Comparison of ENCODE assay signal across 9 cellular contexts in the genomic region with DNA sequence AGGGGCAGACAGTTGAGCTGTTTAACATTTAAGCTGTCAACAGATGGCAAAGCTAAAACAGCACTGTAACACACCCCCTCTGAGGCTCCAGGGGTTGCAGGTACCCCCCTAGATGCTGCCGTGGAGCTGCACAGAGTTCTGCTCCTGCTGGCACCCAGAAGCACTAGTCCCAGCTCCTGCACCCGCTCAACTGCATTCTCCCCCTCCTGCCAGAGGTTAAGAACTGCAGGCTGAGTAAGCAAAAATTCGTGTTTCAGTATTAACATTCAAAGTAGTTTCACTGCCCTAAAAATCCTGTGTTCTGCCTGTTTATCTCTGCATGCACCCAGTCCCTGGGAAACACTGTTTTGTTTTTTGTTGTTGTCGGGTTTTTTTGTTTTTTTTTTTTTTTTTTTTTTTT.
DNase-seq lines count a peak whose midpoint lies in the region; ATAC-seq and TF ChIP-seq lines count a peak whose summit lies in the region.
"Had no signal": no experiment of that assay in that cellular context is flagged by ENCODE, and none has a peak within 500 bp of the region (broad histone marks: within the 10 kb centered on the region; RNA-seq: fewer than 3 reads in every experiment).

No MANE protein-coding gene starts in this region.

- no peak overlapping the region for H3K4me2 ChIP-seq in neuronal stem cell (ENCODE audit: insufficient read depth, low read length, poor library complexity, severe bottlenecking)

- no peak overlapping the region for H3K4me3 Mint-ChIP-seq in stimulated activated memory B cell treated with anti-CD40 and anti-IgM and Interleukin-4, amounts not matched to agents 10 μg/mL and 1 μg/mL and 100 μg/mL, for 72 hours
- H3K4me3 Mint-ChIP-seq: naive B cell had no signal

- no peaks in the 10 kb centered on the region for H3K27me3 Mint-ChIP-seq in stimulated activated memory B cell treated with anti-CD40 and anti-IgM and Interleukin-4, amounts not matched to agents 10 μg/mL and 1 μg/mL and 100 μg/mL, for 72 hours
- H3K27me3 Mint-ChIP-seq: naive B cell had no signal

- H3K4me1 Mint-ChIP-seq in stimulated activated memory B cell treated with anti-CD40 and anti-IgM and Interleukin-4, amounts not matched to agents 10 μg/mL and 1 μg/mL and 100 μg/mL, for 72 hours = no peaks in the 10 kb centered on the region
- H3K4me1 Mint-ChIP-seq: naive B cell had no signal

- H3K9me3 ChIP-seq in WERI-Rb-1 (ENCODE audit: severe bottlenecking) (no peaks in the 10 kb centered on the region), neuronal stem cell (replicated peaks in 1 of 2; ENCODE audit: control insufficient read depth in 2 of 2, insufficient read depth in 1 of 2, low read depth in 1 of 2, low read length in 2 of 2) (no peaks in the 10 kb centered on the region)

- H2BK12ac ChIP-seq in neuronal stem cell (ENCODE audit: low read length) = no peak overlapping the region

- peaks cover 0 to 2% of the 10 kb centered on the region in 2 donors for H3K4me1 ChIP-seq in neuronal stem cell (ENCODE audit: control insufficient read depth in 2 of 2, insufficient read depth in 1 of 2, low read depth in 1 of 2, low read length in 2 of 2)

- H2BK5ac ChIP-seq in neuronal stem cell (ENCODE audit: low read length) = no peak overlapping the region

- no peaks in the 10 kb centered on the region for H3K36me3 ChIP-seq in WERI-Rb-1
- no peaks in the 10 kb centered on the region for H3K36me3 ChIP-seq in neuronal stem cell (replicated peaks in 1 of 2; ENCODE audit: control insufficient read depth in 2 of 2, insufficient read depth in 2 of 2, low read length in 2 of 2)

- H3K23ac ChIP-seq in neuronal stem cell (ENCODE audit: low read depth, low read length, poor library complexity) = no peak overlapping the region

- H2BK120ac ChIP-seq in neuronal stem cell (ENCODE audit: low read depth, low read length) = no peak overlapping the region

- TF ChIP-seq CTCF in WERI-Rb-1 (IDR thresholded peaks at IDR 0.05; ENCODE audit: low read depth, low read length) = peak; percentile 57

- no peak overlapping the region for H3K4ac ChIP-seq in neuronal stem cell (ENCODE audit: low read length)

- no peak overlapping the region for H2AK5ac ChIP-seq in neuronal stem cell (ENCODE audit: low read depth, low read length)

- peak; percentile 18 for DNase-seq in NCI-H1694 treated with DMSO at 0.1 percent for 48 hours (lab: John Stamatoyannopoulos, UW)
- no peak for DNase-seq in NCI-H1694 (lab: John Stamatoyannopoulos, UW)
- peak; percentile 52 for DNase-seq in HT-29 (ENCODE audit: low spot score)
- peak; percentile 64 for DNase-seq in WERI-Rb-1
- peak; percentile 17 for DNase-seq in neuronal stem cell (ENCODE audit: low spot score)
- no peak for DNase-seq in activated T-cell treated with anti-CD3 and anti-CD28 coated beads for 4 hours
- DNase-seq: naive B cell had no signal

- H3K27ac Mint-ChIP-seq in stimulated activated memory B cell treated with anti-CD40 and anti-IgM and Interleukin-4, amounts not matched to agents 10 μg/mL and 1 μg/mL and 100 μg/mL, for 72 hours = no peak overlapping the region

- H3K79me1 ChIP-seq in neuronal stem cell (ENCODE audit: low read depth, low read length) = no peaks in the 10 kb centered on the region

- H3K27ac ChIP-seq in WERI-Rb-1 (no peak overlapping the region), neuronal stem cell (replicated peaks; ENCODE audit: low read length) (no peak overlapping the region)

- no peaks in the 10 kb centered on the region for H3K36me3 Mint-ChIP-seq in stimulated activated memory B cell treated with anti-CD40 and anti-IgM and Interleukin-4, amounts not matched to agents 10 μg/mL and 1 μg/mL and 100 μg/mL, for 72 hours
- H3K36me3 Mint-ChIP-seq: naive B cell had no signal

- H3K27me3 ChIP-seq in WERI-Rb-1 (ENCODE audit: insufficient read depth, low read depth, severe bottlenecking) = no peaks in the 10 kb centered on the region
- H3K27me3 ChIP-seq in neuronal stem cell (ENCODE audit: control insufficient read depth in 3 of 3, insufficient read depth in 3 of 3, low read depth in 1 of 3, low read length in 3 of 3) = no peaks in the 10 kb centered on the region

- H2BK15ac ChIP-seq in neuronal stem cell (ENCODE audit: low read length) = no peak overlapping the region

- no peak overlapping the region for H4K8ac ChIP-seq in neuronal stem cell (ENCODE audit: low read depth, low read length)

- no peak overlapping the region for H3K14ac ChIP-seq in neuronal stem cell (ENCODE audit: low read length)

- H3K18ac ChIP-seq in neuronal stem cell (ENCODE audit: low read length) = no peak overlapping the region

- WGBS in neuronal stem cell (ENCODE audit: extremely low coverage in 2 of 2, insufficient read length in 2 of 2, insufficient replicate concordance in 1 of 2), 2 donors = no CpG with 5 or more reads among the region's 4 CpGs

- H3K9ac ChIP-seq in neuronal stem cell (ENCODE audit: low read depth, low read length, poor library complexity) = no peak overlapping the region

- H4K91ac ChIP-seq in neuronal stem cell (ENCODE audit: low read depth, low read length, poor library complexity) = no peak overlapping the region

- peak; percentile 97 for ATAC-seq in GM21717 (IDR thresholded peaks at IDR 0.05; ENCODE audit: unreplicated experiment)
- no peak for ATAC-seq in stimulated activated memory B cell treated with anti-CD40 and anti-IgM and Interleukin-4, amounts not matched to agents 10 μg/mL and 1 μg/mL and 100 μg/mL, for 72 hours

- H3K9me3 Mint-ChIP-seq in stimulated activated memory B cell treated with anti-CD40 and anti-IgM and Interleukin-4, amounts not matched to agents 10 μg/mL and 1 μg/mL and 100 μg/mL, for 72 hours = peaks cover 11% of the 10 kb centered on the region

- H2AFZ ChIP-seq in neuronal stem cell (ENCODE audit: low read length) = peak overlapping the region; percentile 73

- H3K4me3 ChIP-seq in WERI-Rb-1 (ENCODE audit: low read depth, low read length) (no peak overlapping the region), neuronal stem cell (ENCODE audit: low read length in 2 of 2) (no peak overlapping the region)

Comparison
In these comparisons a context has a peak if more than half of its experiments do, and no peak if none do; other contexts are left out.
1. DNase-seq: peak in NCI-H1694 treated with DMSO at 0.1 percent for 48 hours (single experiment), HT-29 (single experiment), WERI-Rb-1 (single experiment) and neuronal stem cell (single experiment); none in NCI-H1694 (single experiment) and activated T-cell treated with anti-CD3 and anti-CD28 coated beads for 4 hours (single experiment).